15 cellular contexts compared by ENCODE assay signal in the genomic region with DNA sequence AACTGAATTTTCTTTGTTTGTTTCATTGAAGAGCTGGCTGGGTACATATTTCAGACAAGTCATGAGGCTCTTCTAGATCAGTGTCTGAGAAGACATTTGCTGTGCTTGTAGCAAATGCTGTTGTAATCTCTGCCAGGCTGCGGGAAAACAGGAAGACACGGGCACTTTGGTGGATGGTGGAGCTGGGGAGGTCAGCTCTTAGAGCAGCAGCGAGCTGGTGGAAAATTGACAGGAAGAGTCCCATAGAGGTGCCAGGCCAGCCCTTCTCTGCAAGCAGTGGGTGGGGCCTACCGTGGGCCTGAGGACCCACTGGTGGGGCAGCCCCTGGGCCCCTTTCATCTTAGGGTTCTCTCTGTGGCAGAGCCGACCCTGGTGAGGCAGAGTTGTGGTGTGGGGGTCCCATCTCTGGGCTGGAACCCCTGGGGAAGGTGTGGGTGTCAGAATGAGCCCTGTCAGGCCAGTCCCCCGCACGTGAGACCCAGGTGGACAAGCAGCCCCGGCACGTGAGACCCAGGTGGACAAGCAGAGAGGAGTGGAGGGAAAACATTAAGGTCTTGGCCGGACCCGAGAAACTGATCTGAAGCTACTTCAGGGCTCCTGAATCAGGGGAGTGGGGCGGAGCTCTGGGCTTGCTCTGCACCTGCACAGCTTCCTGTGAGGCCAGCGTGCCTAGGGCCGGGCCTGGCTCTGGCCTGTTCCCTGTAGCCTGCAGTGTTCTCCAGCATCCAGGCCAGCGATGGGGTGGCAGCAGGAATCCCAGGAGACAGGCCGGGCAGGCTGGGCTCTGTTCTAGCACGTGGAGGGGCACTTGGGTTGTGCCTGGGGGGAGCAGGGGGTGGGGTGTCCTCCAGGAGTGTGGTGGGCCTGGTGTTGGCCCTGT.
"Had no signal": no experiment of that assay in that cellular context is flagged by ENCODE, and none has a peak within 500 bp of the region (broad histone marks: within the 10 kb centered on the region; RNA-seq: fewer than 3 reads in every experiment).

No MANE protein-coding gene starts in this region.

- H3K4me1 Mint-ChIP-seq: activated B cell treated with CpG ODN at 0.5 μM for 24 hours; activated CD4-positive, alpha-beta T cell treated with anti-CD3 and anti-CD28 coated beads, Interleukin-2, amount 10 ng/mL, durations not matched to agents 7 days and 5 days; activated naive CD8-positive, alpha-beta T cell treated with anti-CD3 and anti-CD28 coated beads, Interleukin-2, amount 10 ng/mL, durations not matched to agents 7 days and 5 days; naive thymus-derived CD4-positive, alpha-beta T cell; stimulated activated naive CD8-positive, alpha-beta T cell treated with anti-CD3 and anti-CD28 coated beads, Interleukin-15, amount 100 ng/mL, for 72 hours had no signal

- H3K36me3 Mint-ChIP-seq: activated naive CD8-positive, alpha-beta T cell treated with anti-CD3 and anti-CD28 coated beads, Interleukin-2, amount 10 ng/mL, durations not matched to agents 7 days and 5 days; naive thymus-derived CD4-positive, alpha-beta T cell had no signal

- H3K9me3 Mint-ChIP-seq: activated B cell treated with CpG ODN at 0.5 μM for 24 hours; activated CD4-positive, alpha-beta T cell treated with anti-CD3 and anti-CD28 coated beads, Interleukin-2, amount 10 ng/mL, durations not matched to agents 7 days and 5 days; activated naive CD8-positive, alpha-beta T cell treated with anti-CD3 and anti-CD28 coated beads, Interleukin-2, amount 10 ng/mL, durations not matched to agents 7 days and 5 days; activated T-cell treated with anti-CD3 and anti-CD28 coated beads, Interleukin-2, amount 50 U/mL, for 72 hours; naive thymus-derived CD4-positive, alpha-beta T cell; stimulated activated naive CD8-positive, alpha-beta T cell treated with anti-CD3 and anti-CD28 coated beads, Interleukin-15, amount 100 ng/mL, for 72 hours had no signal

- H3K4me1 ChIP-seq: uterus had no signal

- H3K27me3 ChIP-seq: uterus had no signal

- DNase-seq: activated B cell treated with CpG ODN at 0.5 μM for 24 hours; activated CD4-positive, alpha-beta T cell treated with anti-CD3 and anti-CD28 coated beads, Interleukin-2, amount 10 ng/mL, durations not matched to agents 7 days and 5 days; activated gamma-delta T cell treated with Interleukin-2 at 50 U/mL for 16 hours; activated naive CD8-positive, alpha-beta T cell treated with anti-CD3 and anti-CD28 coated beads, Interleukin-2, amount 10 ng/mL, durations not matched to agents 7 days and 5 days; activated T-cell treated with anti-CD3 and anti-CD28 coated beads, Interleukin-2, amount 50 U/mL, for 72 hours; anterior cingulate cortex; effector CD4-positive, alpha-beta T cell; naive thymus-derived CD4-positive, alpha-beta T cell; occipital lobe; stimulated activated CD4-positive, alpha-beta T cell treated with anti-CD3 and anti-CD28 coated beads, Interleukin-2, amount 100 ng/mL, for 48 hours; stimulated activated naive CD8-positive, alpha-beta T cell treated with anti-CD3 and anti-CD28 coated beads, Interleukin-15, amount 100 ng/mL, for 72 hours; T-helper 2 cell; uterus had no signal

- H3K27me3 Mint-ChIP-seq: activated B cell treated with CpG ODN at 0.5 μM for 24 hours; activated CD4-positive, alpha-beta T cell treated with anti-CD3 and anti-CD28 coated beads, Interleukin-2, amount 10 ng/mL, durations not matched to agents 7 days and 5 days; naive thymus-derived CD4-positive, alpha-beta T cell had no signal

- H3K27ac ChIP-seq: epithelial cell of prostate, thoracic aorta, uterus had no signal

- H3K27ac Mint-ChIP-seq: activated B cell treated with CpG ODN at 0.5 μM for 24 hours; activated CD4-positive, alpha-beta T cell treated with anti-CD3 and anti-CD28 coated beads, Interleukin-2, amount 10 ng/mL, durations not matched to agents 7 days and 5 days; activated naive CD8-positive, alpha-beta T cell treated with anti-CD3 and anti-CD28 coated beads, Interleukin-2, amount 10 ng/mL, durations not matched to agents 7 days and 5 days; activated T-cell treated with anti-CD3 and anti-CD28 coated beads, Interleukin-2, amount 50 U/mL, for 72 hours; naive thymus-derived CD4-positive, alpha-beta T cell had no signal

- H3K9me3 ChIP-seq: thoracic aorta, uterus had no signal

- H3K4me3 ChIP-seq: thoracic aorta, uterus had no signal

- ATAC-seq: activated T-cell treated with anti-CD3 and anti-CD28 coated beads, Interleukin-2, amount 50 U/mL, for 72 hours; naive thymus-derived CD4-positive, alpha-beta T cell; stimulated activated naive CD8-positive, alpha-beta T cell treated with anti-CD3 and anti-CD28 coated beads, Interleukin-15, amount 100 ng/mL, for 72 hours had no signal

- H3K36me3 ChIP-seq: thoracic aorta, uterus had no signal

- H3K4me3 Mint-ChIP-seq: activated B cell treated with CpG ODN at 0.5 μM for 24 hours; activated CD4-positive, alpha-beta T cell treated with anti-CD3 and anti-CD28 coated beads, Interleukin-2, amount 10 ng/mL, durations not matched to agents 7 days and 5 days; activated naive CD8-positive, alpha-beta T cell treated with anti-CD3 and anti-CD28 coated beads, Interleukin-2, amount 10 ng/mL, durations not matched to agents 7 days and 5 days; activated T-cell treated with anti-CD3 and anti-CD28 coated beads, Interleukin-2, amount 50 U/mL, for 72 hours; naive thymus-derived CD4-positive, alpha-beta T cell; stimulated activated naive CD8-positive, alpha-beta T cell treated with anti-CD3 and anti-CD28 coated beads, Interleukin-15, amount 100 ng/mL, for 72 hours had no signal
